In the genomic region with DNA sequence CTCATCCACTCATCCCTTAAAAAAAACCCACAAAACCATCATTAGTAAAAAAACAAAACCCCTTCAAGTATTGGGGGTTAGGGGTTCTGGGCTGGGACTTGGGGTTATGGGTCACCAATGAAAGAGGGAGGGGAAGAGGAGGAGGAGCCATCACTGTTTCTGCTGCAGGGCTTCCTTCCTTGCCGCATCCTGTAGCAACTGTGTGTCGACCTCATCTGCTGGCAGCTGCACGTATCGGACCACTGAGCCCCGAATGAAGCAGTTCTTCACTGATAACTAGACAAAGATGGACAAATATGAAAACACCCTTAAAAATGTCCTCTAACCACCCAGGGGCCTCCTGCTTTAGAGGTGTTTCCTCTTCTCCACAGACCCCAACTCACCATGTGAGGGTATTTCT, we compare ENCODE assay signal across 12 cellular contexts. TPM values are rescaled to one million over a fixed set of nuclear protein-coding genes. Genes with fewer than 3 reads are reported as not detected.
A peak's percentile ranks its signal among the peaks of the same experiment; 100 is the strongest.
DNase-seq lines count a peak whose midpoint lies in the region; ATAC-seq, FAIRE-seq and TF ChIP-seq lines count a peak whose summit lies in the region.
"Had no signal": no experiment of that assay in that cellular context is flagged by ENCODE, and none has a peak within 500 bp of the region (broad histone marks: within the 10 kb centered on the region; RNA-seq: fewer than 3 reads in every experiment).

No MANE protein-coding gene starts in this region.

- intact Hi-C loops in posterior vena cava (cut with DNase I), result loop anchor here (10.0 kb wide), 2 partner anchors 63 to 73 kb away; a partner anchor contains a TSS

- H3K9me3 Mint-ChIP-seq in brain, result peaks cover 0 to 3% (median 0%) of the 10 kb centered on the region in 5 experiments

- H3K4me3 Mint-ChIP-seq in brain, result peak overlapping the region in 3 of 5 experiments; percentile 34 to 71 (median 45)

- ATAC-seq in activated CD4-positive, CD25-positive, alpha-beta regulatory T cell treated with anti-CD3 and anti-CD28 coated beads, Interleukin-2, amount 50 U/mL, for 24 hours, result no peak
- ATAC-seq: heart left ventricle had no signal

- H3K36me3 Mint-ChIP-seq in brain, result peaks cover 20% of the 10 kb centered on the region

- H3K27ac Mint-ChIP-seq in brain, result peak overlapping the region in 4 of 5 experiments; percentile 21 to 77 (median 65)

- peaks cover 2% of the 10 kb centered on the region for H3K27me3 Mint-ChIP-seq in brain

- no peak overlapping the region for H3K4me3 ChIP-seq in SK-N-MC
- H3K4me3 ChIP-seq: heart left ventricle had no signal

- peak overlapping the region; percentile 79 for H3K27ac ChIP-seq in SK-N-MC

- FAIRE-seq in GM19239 (lab: Jason Lieb, UNC), result peak; percentile 4

- TF ChIP-seq CTCF in brain (conservative IDR thresholded peaks at IDR 0.05), result no peak

- no peak for DNase-seq in GM19239 (ENCODE audit: insufficient read length, low spot score)
- DNase-seq in SK-N-MC (ENCODE audit: low read depth, low spot score), result no peak
- DNase-seq in posterior vena cava (ENCODE audit: low spot score), result peak; percentile 54
- DNase-seq in SHP77 (lab: John Stamatoyannopoulos, UW), result no peak
- DNase-seq in C1 segment of cervical spinal cord (lab: John Stamatoyannopoulos, UW), result no peak
- no peak for DNase-seq in SHP77 treated with DMSO at 0.1 percent for 48 hours (lab: John Stamatoyannopoulos, UW)
- DNase-seq: DMS79 treated with DMSO at 0.1 percent for 48 hours, heart left ventricle, NCI-H1105, NCI-H69 had no signal

- H3K4me1 Mint-ChIP-seq in brain, result peaks cover 20% of the 10 kb centered on the region

- H3K9ac ChIP-seq in SK-N-MC (ENCODE audit: insufficient read length), result no peak overlapping the region

- peaks cover 22% of the 10 kb centered on the region; the same call in 1 of the 2 replicates for H3K36me3 ChIP-seq in SK-N-MC (ENCODE audit: insufficient read depth, low read length)

- no peaks in the 10 kb centered on the region for H3K9me3 ChIP-seq in SK-N-MC (ENCODE audit: low read depth, low read length)
- H3K9me3 ChIP-seq: heart left ventricle had no signal

RNA-seq across cellular contexts. Expression of a gene that starts 2.1 kb away (rescaled TPM):
- 82.5 TPM for polyA plus RNA-seq in brain (ENCODE audit: insufficient read depth, low read depth, low replicate concordance)
- 10 to 100 TPM; 49.0 to 60.8 TPM for total RNA-seq in posterior vena cava

RNA-seq across cellular contexts. Expression of a gene that starts 9.2 kb away (rescaled TPM):
- polyA plus RNA-seq in brain (ENCODE audit: insufficient read depth, low read depth, low replicate concordance), result 166 TPM
- 10 to 100 TPM; 38.7 to 39.7 TPM for total RNA-seq in posterior vena cava

RNA-seq across cellular contexts. Expression of a gene that starts 17.5 kb away (rescaled TPM):
- polyA plus RNA-seq in brain (ENCODE audit: insufficient read depth, low read depth, low replicate concordance), result 7.6 TPM
- 1 to 10 TPM; 1.4 to 1.7 TPM for total RNA-seq in posterior vena cava

RNA-seq across cellular contexts. Expression of a gene that starts 17.7 kb away (rescaled TPM):
- 286 TPM for polyA plus RNA-seq in brain (ENCODE audit: insufficient read depth, low read depth, low replicate concordance)
- total RNA-seq in posterior vena cava, result 100 to 1,000 TPM; 157 to 187 TPM

RNA-seq across cellular contexts. Expression of a gene that starts 20.5 kb away (rescaled TPM):
- polyA plus RNA-seq in brain (ENCODE audit: insufficient read depth, low read depth, low replicate concordance), result 8.1 TPM
- under 1 TPM; 0.37 to 0.48 TPM for total RNA-seq in posterior vena cava
